Comparison of ENCODE assay signal across 24 cellular contexts in genomic region chr16:67986949-67987348, GRCh38. TPM values are rescaled to one million over a fixed set of nuclear protein-coding genes. Genes with fewer than 3 reads are reported as not detected.
"Had no signal": no experiment of that assay in that cellular context is flagged by ENCODE, and none has a peak within 500 bp of the region (broad histone marks: within the 10 kb centered on the region; RNA-seq: fewer than 3 reads in every experiment).

No MANE protein-coding gene starts in this region.

- H3K36me3 Mint-ChIP-seq: activated naive CD8-positive, alpha-beta T cell treated with anti-CD3 and anti-CD28 coated beads for 36 hours; naive B cell; stimulated activated effector memory CD8-positive, alpha-beta T cell treated with anti-CD3 and anti-CD28 coated beads, Interleukin-12 subunit alpha, Interleukin-12 subunit beta, amount 100 ng/mL, for 72 hours had no signal

- ATAC-seq: activated CD8-positive, alpha-beta T cell treated with anti-CD3 and anti-CD28 coated beads for 36 hours; activated T-helper 17 cell treated with anti-CD3 and anti-CD28 coated beads, Interleukin-2, amount 50 U/mL, for 72 hours; SK-N-SH treated with all-trans-retinoic acid at 6 μM for 48 hours; stimulated activated effector memory CD8-positive, alpha-beta T cell treated with anti-CD3 and anti-CD28 coated beads, Interleukin-12 subunit alpha, Interleukin-12 subunit beta, amount 100 ng/mL, for 72 hours; T-cell had no signal

- H3K4me3 Mint-ChIP-seq: activated CD8-positive, alpha-beta T cell treated with anti-CD3 and anti-CD28 coated beads for 36 hours; activated naive CD8-positive, alpha-beta T cell treated with anti-CD3 and anti-CD28 coated beads for 36 hours; activated T-helper 17 cell treated with anti-CD3 and anti-CD28 coated beads, Interleukin-2, amount 50 U/mL, for 72 hours; stimulated activated effector memory CD8-positive, alpha-beta T cell treated with anti-CD3 and anti-CD28 coated beads, Interleukin-12 subunit alpha, Interleukin-12 subunit beta, amount 100 ng/mL, for 72 hours; T-cell had no signal

- H3K9ac ChIP-seq: parathyroid adenoma had no signal

- H3K4me1 ChIP-seq: parathyroid adenoma had no signal

- DNase-seq: activated CD4-positive, alpha-beta T cell treated with anti-CD3 and anti-CD28 coated beads for 48 hours; activated CD4-positive, CD25-positive, alpha-beta regulatory T cell; activated CD8-positive, alpha-beta T cell treated with anti-CD3 and anti-CD28 coated beads for 36 hours; activated naive CD4-positive, alpha-beta T cell; activated naive CD8-positive, alpha-beta T cell treated with anti-CD3 and anti-CD28 coated beads for 36 hours; activated T-cell treated with anti-CD3 and anti-CD28 coated beads, Interleukin-2, amount 50 U/mL, for 1 hour; foreskin fibroblast; islet precursor cell; mammary epithelial cell; naive B cell; retina; stimulated activated CD4-positive, alpha-beta T cell treated with anti-CD3 and anti-CD28 coated beads, Interleukin-15, amount 100 ng/mL, for 24 hours; stimulated activated CD4-positive, alpha-beta T cell treated with anti-CD3 and anti-CD28 coated beads, Interleukin-4, amount 100 ng/mL, for 24 hours; T-cell had no signal

- H3K27me3 Mint-ChIP-seq: activated CD8-positive, alpha-beta T cell treated with anti-CD3 and anti-CD28 coated beads for 36 hours; activated naive CD8-positive, alpha-beta T cell treated with anti-CD3 and anti-CD28 coated beads for 36 hours; activated T-helper 17 cell treated with anti-CD3 and anti-CD28 coated beads, Interleukin-2, amount 50 U/mL, for 72 hours; naive B cell; T-cell had no signal

- H3K4me3 ChIP-seq: body of pancreas, skin epidermis had no signal

- H3K9me3 Mint-ChIP-seq: activated CD8-positive, alpha-beta T cell treated with anti-CD3 and anti-CD28 coated beads for 36 hours; activated naive CD8-positive, alpha-beta T cell treated with anti-CD3 and anti-CD28 coated beads for 36 hours; activated T-helper 17 cell treated with anti-CD3 and anti-CD28 coated beads, Interleukin-2, amount 50 U/mL, for 72 hours; naive B cell; stimulated activated effector memory CD8-positive, alpha-beta T cell treated with anti-CD3 and anti-CD28 coated beads, Interleukin-12 subunit alpha, Interleukin-12 subunit beta, amount 100 ng/mL, for 72 hours; T-cell had no signal

- H3K27me3 ChIP-seq: body of pancreas, dorsolateral prefrontal cortex had no signal

- H3K9me3 ChIP-seq: body of pancreas had no signal

- H3K27ac ChIP-seq: epithelial cell of prostate, skin epidermis had no signal

- H3K27ac Mint-ChIP-seq: activated CD8-positive, alpha-beta T cell treated with anti-CD3 and anti-CD28 coated beads for 36 hours; activated naive CD8-positive, alpha-beta T cell treated with anti-CD3 and anti-CD28 coated beads for 36 hours had no signal

RNA-seq across cellular contexts. Expression of gene DPEP3, which starts 6.7 kb away (rescaled TPM):
- total RNA-seq: body of pancreas, mammary epithelial cell, urinary bladder had no signal
- polyA plus RNA-seq: mammary epithelial cell had no signal

RNA-seq across cellular contexts. Expression of gene DPEP2, which starts 12.3 kb away (rescaled TPM):
- total RNA-seq: mammary epithelial cell had no signal
- polyA plus RNA-seq: mammary epithelial cell had no signal

RNA-seq across cellular contexts. Expression of gene DPEP2NB, which starts 28.8 kb away (rescaled TPM):
- total RNA-seq: activated CD8-positive, alpha-beta T cell treated with anti-CD3 and anti-CD28 coated beads for 36 hours; activated naive CD8-positive, alpha-beta T cell treated with anti-CD3 and anti-CD28 coated beads for 36 hours; activated T-helper 17 cell treated with anti-CD3 and anti-CD28 coated beads, Interleukin-2, amount 50 U/mL, for 72 hours; body of pancreas; mammary epithelial cell; mononuclear cell; T-cell; urinary bladder had no signal
- polyA plus RNA-seq: mammary epithelial cell, urinary bladder had no signal
